8 cellular contexts compared by ENCODE assay signal in genomic region chr4:42371306-42372063, GRCh38. TPM values are rescaled to one million over a fixed set of nuclear protein-coding genes. Genes with fewer than 3 reads are reported as not detected.
DNase-seq lines count a peak whose midpoint lies in the region; ATAC-seq, FAIRE-seq and TF ChIP-seq lines count a peak whose summit lies in the region.

No MANE protein-coding gene starts in this region.

- FAIRE-seq in A204.1 (lab: Jason Lieb, UNC) (peak; percentile 91), small intestine (lab: Jason Lieb, UNC) (no peak)

- H3K36me3 ChIP-seq in gastroesophageal sphincter (no peaks in the 10 kb centered on the region), small intestine (ENCODE audit: control insufficient read depth in 2 of 2, insufficient read depth in 2 of 2, low read length in 2 of 2) (no peaks in the 10 kb centered on the region)

- no peaks in the 10 kb centered on the region for H3K4me1 ChIP-seq in gastroesophageal sphincter
- no peaks in the 10 kb centered on the region for H3K4me1 ChIP-seq in small intestine (ENCODE audit: control insufficient read depth in 2 of 2, insufficient read depth in 1 of 2, low read depth in 1 of 2, low read length in 1 of 2)

- no peak for TF ChIP-seq POLR2A in gastroesophageal sphincter (IDR thresholded peaks at IDR 0.05)

- TF ChIP-seq EP300 in gastroesophageal sphincter (IDR thresholded peaks at IDR 0.05) = no peak

- 48 to 60% methylated on average over 2 of the region's 2 CpGs for WGBS in gastroesophageal sphincter (ENCODE audit: low coverage in 1 of 2), 2 donors
- 47 to 60% (median 48%) methylated on average over 2 of the region's 2 CpGs for WGBS in small intestine, 3 donors

- H3K9me3 ChIP-seq in gastroesophageal sphincter (no peaks in the 10 kb centered on the region), small intestine (ENCODE audit: control insufficient read depth, low read depth) (no peaks in the 10 kb centered on the region)

- H3K4me3 ChIP-seq in gastroesophageal sphincter (no peak overlapping the region), small intestine (ENCODE audit: low read depth in 1 of 2, low read length in 2 of 2) (no peak overlapping the region)

- H3K27ac ChIP-seq in gastroesophageal sphincter = no peak overlapping the region
- no peak overlapping the region for H3K27ac ChIP-seq in small intestine (ENCODE audit: low read depth in 1 of 2, low read length in 1 of 2)

- TF ChIP-seq CTCF in GM12872 (IDR thresholded peaks at IDR 0.05; ENCODE audit: insufficient read depth, low read depth, low read length) = peak; percentile 52
- TF ChIP-seq CTCF in gastroesophageal sphincter (IDR thresholded peaks at IDR 0.05) = peak; percentile 11 to 52 (median 26)

- H3K27me3 ChIP-seq in gastroesophageal sphincter (no peaks in the 10 kb centered on the region), small intestine (ENCODE audit: control insufficient read depth in 2 of 2, insufficient read depth in 2 of 2, low read length in 2 of 2) (no peaks in the 10 kb centered on the region)

- ATAC-seq in gastroesophageal sphincter = no peak

- DNase-seq in HPDE6-E6E7 (ENCODE audit: extremely low spot score) = peak; percentile 20
- DNase-seq in SKM-1 treated with dmso at 0.1 percent for 144 hours (lab: John Stamatoyannopoulos, UW; ENCODE audit: unreplicated experiment) = peak; percentile 24
- DNase-seq in small intestine = peak; percentile 65
- DNase-seq in KG1 (lab: John Stamatoyannopoulos, UW) = no peak
- DNase-seq in DMS79 treated with DMSO at 0.1 percent for 48 hours (lab: John Stamatoyannopoulos, UW) = no peak

RNA-seq across cellular contexts. Expression of gene SHISA3, which starts 25.8 kb away (rescaled TPM):
- 10 to 100 TPM in 2 of 4 donors, 1 to 10 TPM in 2; 6.3 to 13.5 (median 9.4) TPM for total RNA-seq in gastroesophageal sphincter
- 10 to 100 TPM in 1 of 3 donors, under 1 TPM in 2; 0.45 to 12.8 (median 0.54) TPM for polyA plus RNA-seq in small intestine

Comparison
In these comparisons a context has a peak if more than half of its experiments do, and no peak if none do; other contexts are left out.
1. DNase-seq: peak in HPDE6-E6E7 (single experiment), SKM-1 treated with dmso at 0.1 percent for 144 hours (single experiment) and small intestine (single experiment); none in KG1 (single experiment) and DMS79 treated with DMSO at 0.1 percent for 48 hours (single experiment).